In the genomic region with DNA sequence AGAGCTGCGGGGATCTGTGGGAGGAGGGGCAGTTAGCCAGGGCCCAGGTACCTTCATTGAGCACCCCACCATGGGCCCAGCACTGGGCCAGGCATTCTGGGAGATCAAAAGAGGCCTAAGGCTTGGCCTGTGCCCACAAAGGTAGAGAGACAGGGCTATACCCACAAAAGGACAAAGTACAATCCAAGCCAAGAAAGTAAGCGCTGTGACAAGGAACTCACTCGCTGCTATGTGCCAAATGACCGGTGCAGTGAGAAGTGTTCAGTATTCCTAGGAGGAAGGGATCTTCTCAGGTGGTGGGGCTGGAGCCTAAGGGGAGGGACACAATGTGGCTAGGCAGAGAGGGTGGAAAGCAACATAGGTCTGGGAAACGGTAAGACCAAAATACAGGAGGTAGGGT, we compare ENCODE assay signal across 15 cellular contexts. TPM values are rescaled to one million over a fixed set of nuclear protein-coding genes. Genes with fewer than 3 reads are reported as not detected.
DNase-seq lines count a peak whose midpoint lies in the region; ATAC-seq and TF ChIP-seq lines count a peak whose summit lies in the region.
"Had no signal": no experiment of that assay in that cellular context is flagged by ENCODE, and none has a peak within 500 bp of the region (broad histone marks: within the 10 kb centered on the region; RNA-seq: fewer than 3 reads in every experiment).

No MANE protein-coding gene starts in this region.

- intact Hi-C loops in mucosa of descending colon (cut with DNase I, micrococcal nuclease), result no loop called here

- H3K4me2 ChIP-seq in DOHH2 (ENCODE audit: low read length) (peak overlapping the region; percentile 76), Karpas-422 (ENCODE audit: low read depth, low read length, poor library complexity, severe bottlenecking) (peak overlapping the region; percentile 75)

- peaks cover 25% of the 10 kb centered on the region for H3K4me1 Mint-ChIP-seq in WTC11

- no peak overlapping the region for H3K4me3 Mint-ChIP-seq in WTC11
- H3K4me3 Mint-ChIP-seq: CD4-positive, alpha-beta T cell had no signal

- no peak for TF ChIP-seq CTCF in DOHH2 (IDR thresholded peaks at IDR 0.05; ENCODE audit: low read depth, low read length, poor library complexity, severe bottlenecking)
- no peak for TF ChIP-seq CTCF in mucosa of descending colon (IDR thresholded peaks at IDR 0.05)
- TF ChIP-seq CTCF in WTC11 (IDR thresholded peaks at IDR 0.05), result no peak
- no peak for TF ChIP-seq CTCF in foreskin fibroblast (IDR thresholded peaks at IDR 0.05; ENCODE audit: low read depth, low read length)

- DNase-seq in Karpas-422 (no peak), mucosa of descending colon (peak in 1 of 3 donors; percentile 21), midbrain (lab: John Stamatoyannopoulos, UW) (no peak), WTC11 (ENCODE audit: low spot score) (no peak), DMS53 treated with DMSO at 0.1 percent for 48 hours (lab: John Stamatoyannopoulos, UW; ENCODE audit: unreplicated experiment) (no peak), foreskin fibroblast (no peak)
- DNase-seq: BE2C; C1 segment of cervical spinal cord; Caco-2; CD4-positive, alpha-beta T cell; DMS79; GF-D8; GM23248 had no signal

- H3K4me1 ChIP-seq in DOHH2 (ENCODE audit: control insufficient read depth, low read length) (peaks cover 55% of the 10 kb centered on the region), Karpas-422 (ENCODE audit: low read length) (peaks cover 48% of the 10 kb centered on the region), mucosa of descending colon (ENCODE audit: low read depth) (no peaks in the 10 kb centered on the region)
- H3K4me1 ChIP-seq: BE2C, Caco-2, HAP-1 had no signal

- no peaks in the 10 kb centered on the region for H3K9me2 ChIP-seq in DOHH2 (replicated peaks; ENCODE audit: control insufficient read depth, low read length)
- no peaks in the 10 kb centered on the region for H3K9me2 ChIP-seq in Karpas-422 (replicated peaks; ENCODE audit: insufficient read depth, low read length)

- H3K27ac ChIP-seq in DOHH2 (ENCODE audit: low read depth, low read length), result peak overlapping the region; percentile 69
- H3K27ac ChIP-seq in Karpas-422 (ENCODE audit: low read length), result peak overlapping the region; percentile 68
- H3K27ac ChIP-seq: GM23248 had no signal

- 0 out of 2 replicates have a peak overlapping the region, but pooled peaks have one; percentile 30 for H2AFZ ChIP-seq in Karpas-422 (ENCODE audit: low read length)
- H2AFZ ChIP-seq: GM23248 had no signal

- peak overlapping the region; percentile 40 for H3K9ac ChIP-seq in Karpas-422 (ENCODE audit: low read length)
- H3K9ac ChIP-seq: GM23248 had no signal

- H3K27me3 ChIP-seq in DOHH2 (ENCODE audit: control insufficient read depth, low read length), result no peaks in the 10 kb centered on the region
- H3K27me3 ChIP-seq in Karpas-422 (ENCODE audit: low read length), result no peaks in the 10 kb centered on the region
- H3K27me3 ChIP-seq: BE2C had no signal

- H3K36me3 Mint-ChIP-seq in WTC11, result no peaks in the 10 kb centered on the region

- H3K27ac Mint-ChIP-seq in WTC11, result no peak overlapping the region
- H3K27ac Mint-ChIP-seq: CD4-positive, alpha-beta T cell had no signal

- POLR2A ChIA-PET in WTC11 (lab: Charles Lee), result no interaction called here

- H3K4me3 ChIP-seq in DOHH2 (ENCODE audit: low read length), result peak overlapping the region; percentile 57
- peak overlapping the region; percentile 35; the same call in 1 of the 2 replicates for H3K4me3 ChIP-seq in Karpas-422 (ENCODE audit: low read length)
- H3K4me3 ChIP-seq in mucosa of descending colon, result no peak overlapping the region
- H3K4me3 ChIP-seq in foreskin fibroblast (ENCODE audit: low read depth in 1 of 2, low read length in 2 of 2), result no peak overlapping the region
- H3K4me3 ChIP-seq: GM23248, HAP-1 had no signal

- H3K36me3 ChIP-seq in DOHH2 (ENCODE audit: control insufficient read depth, low read length) (no peaks in the 10 kb centered on the region), Karpas-422 (ENCODE audit: insufficient read depth, low read length) (no peaks in the 10 kb centered on the region), mucosa of descending colon (ENCODE audit: low read depth) (no peaks in the 10 kb centered on the region)
- H3K36me3 ChIP-seq: BE2C, HAP-1 had no signal

- no peaks in the 10 kb centered on the region for H3F3A ChIP-seq in DOHH2 (ENCODE audit: control insufficient read depth, insufficient read depth)

- CTCF ChIA-PET in WTC11 (lab: Charles Lee), result interaction anchor here (0.7 kb wide), 1 partner anchor 286 kb away, joined by 3 read pairs; no protein-coding TSS in a partner anchor

- H3K9me3 Mint-ChIP-seq in WTC11, result no peaks in the 10 kb centered on the region
- H3K9me3 Mint-ChIP-seq: CD4-positive, alpha-beta T cell had no signal

- H3K9me3 ChIP-seq in DOHH2 (ENCODE audit: control insufficient read depth, insufficient read depth, low read length), result no peaks in the 10 kb centered on the region
- no peaks in the 10 kb centered on the region for H3K9me3 ChIP-seq in Karpas-422 (ENCODE audit: low read length)
- H3K9me3 ChIP-seq in mucosa of descending colon, result no peaks in the 10 kb centered on the region
- H3K9me3 ChIP-seq: BE2C, Caco-2, HAP-1 had no signal

- ATAC-seq in mucosa of descending colon (peak; percentile 79), WTC11 (no peak)

- no peaks in the 10 kb centered on the region; the same call in none of the 2 replicates for H3K27me3 Mint-ChIP-seq in WTC11 (ENCODE audit: low read depth)

- H4K20me1 ChIP-seq in DOHH2 (ENCODE audit: control insufficient read depth, insufficient read depth, low read depth, low read length) (no peaks in the 10 kb centered on the region), Karpas-422 (ENCODE audit: insufficient read depth, low read depth, low read length) (no peaks in the 10 kb centered on the region)

- no peaks in the 10 kb centered on the region for H3K79me2 ChIP-seq in DOHH2 (ENCODE audit: control insufficient read depth, low read length)
- H3K79me2 ChIP-seq in Karpas-422 (ENCODE audit: low read length), result no peaks in the 10 kb centered on the region

TF ChIP-seq in WTC11, 78 proteins besides CTCF, POLR2A, EP300 and RAD21 (continues in another document):
- TF ChIP-seq ESRRA (CRISPR knock-in tag; IDR thresholded peaks at IDR 0.05; ENCODE audit: borderline replicate concordance) (no peak), PRRX2 (CRISPR knock-in tag; IDR thresholded peaks at IDR 0.05) (no peak), CREM (CRISPR knock-in tag; IDR thresholded peaks at IDR 0.05) (no peak), FOXK1 (CRISPR knock-in tag; IDR thresholded peaks at IDR 0.05) (no peak)
- TF ChIP-seq, protein P1, sequence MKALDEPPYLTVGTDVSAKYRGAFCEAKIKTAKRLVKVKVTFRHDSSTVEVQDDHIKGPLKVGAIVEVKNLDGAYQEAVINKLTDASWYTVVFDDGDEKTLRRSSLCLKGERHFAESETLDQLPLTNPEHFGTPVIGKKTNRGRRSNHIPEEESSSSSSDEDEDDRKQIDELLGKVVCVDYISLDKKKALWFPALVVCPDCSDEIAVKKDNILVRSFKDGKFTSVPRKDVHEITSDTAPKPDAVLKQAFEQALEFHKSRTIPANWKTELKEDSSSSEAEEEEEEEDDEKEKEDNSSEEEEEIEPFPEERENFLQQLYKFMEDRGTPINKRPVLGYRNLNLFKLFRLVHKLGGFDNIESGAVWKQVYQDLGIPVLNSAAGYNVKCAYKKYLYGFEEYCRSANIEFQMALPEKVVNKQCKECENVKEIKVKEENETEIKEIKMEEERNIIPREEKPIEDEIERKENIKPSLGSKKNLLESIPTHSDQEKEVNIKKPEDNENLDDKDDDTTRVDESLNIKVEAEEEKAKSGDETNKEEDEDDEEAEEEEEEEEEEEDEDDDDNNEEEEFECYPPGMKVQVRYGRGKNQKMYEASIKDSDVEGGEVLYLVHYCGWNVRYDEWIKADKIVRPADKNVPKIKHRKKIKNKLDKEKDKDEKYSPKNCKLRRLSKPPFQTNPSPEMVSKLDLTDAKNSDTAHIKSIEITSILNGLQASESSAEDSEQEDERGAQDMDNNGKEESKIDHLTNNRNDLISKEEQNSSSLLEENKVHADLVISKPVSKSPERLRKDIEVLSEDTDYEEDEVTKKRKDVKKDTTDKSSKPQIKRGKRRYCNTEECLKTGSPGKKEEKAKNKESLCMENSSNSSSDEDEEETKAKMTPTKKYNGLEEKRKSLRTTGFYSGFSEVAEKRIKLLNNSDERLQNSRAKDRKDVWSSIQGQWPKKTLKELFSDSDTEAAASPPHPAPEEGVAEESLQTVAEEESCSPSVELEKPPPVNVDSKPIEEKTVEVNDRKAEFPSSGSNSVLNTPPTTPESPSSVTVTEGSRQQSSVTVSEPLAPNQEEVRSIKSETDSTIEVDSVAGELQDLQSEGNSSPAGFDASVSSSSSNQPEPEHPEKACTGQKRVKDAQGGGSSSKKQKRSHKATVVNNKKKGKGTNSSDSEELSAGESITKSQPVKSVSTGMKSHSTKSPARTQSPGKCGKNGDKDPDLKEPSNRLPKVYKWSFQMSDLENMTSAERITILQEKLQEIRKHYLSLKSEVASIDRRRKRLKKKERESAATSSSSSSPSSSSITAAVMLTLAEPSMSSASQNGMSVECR (CRISPR knock-in tag; IDR thresholded peaks at IDR 0.05; ENCODE audit: borderline replicate concordance), result no peak
- TF ChIP-seq, protein P2, sequence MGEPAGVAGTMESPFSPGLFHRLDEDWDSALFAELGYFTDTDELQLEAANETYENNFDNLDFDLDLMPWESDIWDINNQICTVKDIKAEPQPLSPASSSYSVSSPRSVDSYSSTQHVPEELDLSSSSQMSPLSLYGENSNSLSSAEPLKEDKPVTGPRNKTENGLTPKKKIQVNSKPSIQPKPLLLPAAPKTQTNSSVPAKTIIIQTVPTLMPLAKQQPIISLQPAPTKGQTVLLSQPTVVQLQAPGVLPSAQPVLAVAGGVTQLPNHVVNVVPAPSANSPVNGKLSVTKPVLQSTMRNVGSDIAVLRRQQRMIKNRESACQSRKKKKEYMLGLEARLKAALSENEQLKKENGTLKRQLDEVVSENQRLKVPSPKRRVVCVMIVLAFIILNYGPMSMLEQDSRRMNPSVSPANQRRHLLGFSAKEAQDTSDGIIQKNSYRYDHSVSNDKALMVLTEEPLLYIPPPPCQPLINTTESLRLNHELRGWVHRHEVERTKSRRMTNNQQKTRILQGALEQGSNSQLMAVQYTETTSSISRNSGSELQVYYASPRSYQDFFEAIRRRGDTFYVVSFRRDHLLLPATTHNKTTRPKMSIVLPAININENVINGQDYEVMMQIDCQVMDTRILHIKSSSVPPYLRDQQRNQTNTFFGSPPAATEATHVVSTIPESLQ (CRISPR knock-in tag; IDR thresholded peaks at IDR 0.05), result no peak
- TF ChIP-seq, protein P3, sequence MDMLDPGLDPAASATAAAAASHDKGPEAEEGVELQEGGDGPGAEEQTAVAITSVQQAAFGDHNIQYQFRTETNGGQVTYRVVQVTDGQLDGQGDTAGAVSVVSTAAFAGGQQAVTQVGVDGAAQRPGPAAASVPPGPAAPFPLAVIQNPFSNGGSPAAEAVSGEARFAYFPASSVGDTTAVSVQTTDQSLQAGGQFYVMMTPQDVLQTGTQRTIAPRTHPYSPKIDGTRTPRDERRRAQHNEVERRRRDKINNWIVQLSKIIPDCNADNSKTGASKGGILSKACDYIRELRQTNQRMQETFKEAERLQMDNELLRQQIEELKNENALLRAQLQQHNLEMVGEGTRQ (CRISPR knock-in tag; IDR thresholded peaks at IDR 0.05), result no peak

RNA-seq across cellular contexts. Expression of a gene that starts 8.8 kb away (rescaled TPM):
- total RNA-seq in Karpas-422 (2014; rRNA removed; shearing (Covaris generic); ENCODE audit: low replicate concordance), result 3.9 and 6.4 TPM in 2 replicates
- total RNA-seq in mucosa of descending colon (under 1 TPM in 2 of 3 donors, not detected in 1; 0.22 TPM), WTC11 (2021) (1.4 to 2.0 TPM (median 1.7 TPM) in 3 replicates)
- total RNA-seq: GM23248 had no signal

Comparison
In these comparisons a context has a peak if more than half of its experiments do, and no peak if none do; other contexts are left out.
1. H3K4me3 ChIP-seq: peak in DOHH2 (single experiment) and Karpas-422 (single experiment); none in mucosa of descending colon (single experiment) and foreskin fibroblast (0 of 2).